1 cellular context compared by ENCODE assay signal in the genomic region with DNA sequence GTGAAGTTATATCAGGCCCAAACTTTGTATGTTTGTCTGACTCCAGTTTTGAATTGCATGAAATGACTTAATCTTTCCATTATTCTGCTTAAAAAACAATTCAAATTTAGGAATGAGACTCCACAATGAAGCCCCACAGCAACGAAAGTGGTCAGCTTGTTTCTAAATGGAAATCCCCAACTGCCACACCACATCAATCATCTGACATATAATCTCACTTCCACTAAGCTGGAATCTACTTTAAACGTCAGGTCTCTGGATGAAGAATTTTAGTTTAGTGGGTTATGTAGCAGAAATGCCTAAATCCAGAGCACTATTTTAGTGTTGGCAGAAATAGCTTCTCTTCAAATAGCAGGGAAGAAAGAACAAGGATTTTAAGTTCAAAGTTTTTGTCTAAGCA.
TF ChIP-seq lines count a peak whose summit lies in the region.

No MANE protein-coding gene starts in this region.

TF ChIP-seq in GM23338, 12 proteins besides CTCF, POLR2A, EP300 and RAD21 (continued from another document):
- TF ChIP-seq EZH2 (IDR thresholded peaks at IDR 0.05; ENCODE audit: low read depth, unreplicated experiment): no peak
- TF ChIP-seq, protein P1, sequence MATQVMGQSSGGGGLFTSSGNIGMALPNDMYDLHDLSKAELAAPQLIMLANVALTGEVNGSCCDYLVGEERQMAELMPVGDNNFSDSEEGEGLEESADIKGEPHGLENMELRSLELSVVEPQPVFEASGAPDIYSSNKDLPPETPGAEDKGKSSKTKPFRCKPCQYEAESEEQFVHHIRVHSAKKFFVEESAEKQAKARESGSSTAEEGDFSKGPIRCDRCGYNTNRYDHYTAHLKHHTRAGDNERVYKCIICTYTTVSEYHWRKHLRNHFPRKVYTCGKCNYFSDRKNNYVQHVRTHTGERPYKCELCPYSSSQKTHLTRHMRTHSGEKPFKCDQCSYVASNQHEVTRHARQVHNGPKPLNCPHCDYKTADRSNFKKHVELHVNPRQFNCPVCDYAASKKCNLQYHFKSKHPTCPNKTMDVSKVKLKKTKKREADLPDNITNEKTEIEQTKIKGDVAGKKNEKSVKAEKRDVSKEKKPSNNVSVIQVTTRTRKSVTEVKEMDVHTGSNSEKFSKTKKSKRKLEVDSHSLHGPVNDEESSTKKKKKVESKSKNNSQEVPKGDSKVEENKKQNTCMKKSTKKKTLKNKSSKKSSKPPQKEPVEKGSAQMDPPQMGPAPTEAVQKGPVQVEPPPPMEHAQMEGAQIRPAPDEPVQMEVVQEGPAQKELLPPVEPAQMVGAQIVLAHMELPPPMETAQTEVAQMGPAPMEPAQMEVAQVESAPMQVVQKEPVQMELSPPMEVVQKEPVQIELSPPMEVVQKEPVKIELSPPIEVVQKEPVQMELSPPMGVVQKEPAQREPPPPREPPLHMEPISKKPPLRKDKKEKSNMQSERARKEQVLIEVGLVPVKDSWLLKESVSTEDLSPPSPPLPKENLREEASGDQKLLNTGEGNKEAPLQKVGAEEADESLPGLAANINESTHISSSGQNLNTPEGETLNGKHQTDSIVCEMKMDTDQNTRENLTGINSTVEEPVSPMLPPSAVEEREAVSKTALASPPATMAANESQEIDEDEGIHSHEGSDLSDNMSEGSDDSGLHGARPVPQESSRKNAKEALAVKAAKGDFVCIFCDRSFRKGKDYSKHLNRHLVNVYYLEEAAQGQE (IDR thresholded peaks at IDR 0.05; ENCODE audit: unreplicated experiment): no peak
- TF ChIP-seq STAT1 (IDR thresholded peaks at IDR 0.05; ENCODE audit: unreplicated experiment): no peak
- no peak for TF ChIP-seq NANOG (IDR thresholded peaks at IDR 0.05; ENCODE audit: borderline replicate concordance)
- TF ChIP-seq ZNF114 (CRISPR knock-in tag; IDR thresholded peaks at IDR 0.05): no peak
- no peak for TF ChIP-seq ZNF331 (CRISPR knock-in tag; IDR thresholded peaks at IDR 0.05; ENCODE audit: low read depth)
- TF ChIP-seq, protein P2, sequence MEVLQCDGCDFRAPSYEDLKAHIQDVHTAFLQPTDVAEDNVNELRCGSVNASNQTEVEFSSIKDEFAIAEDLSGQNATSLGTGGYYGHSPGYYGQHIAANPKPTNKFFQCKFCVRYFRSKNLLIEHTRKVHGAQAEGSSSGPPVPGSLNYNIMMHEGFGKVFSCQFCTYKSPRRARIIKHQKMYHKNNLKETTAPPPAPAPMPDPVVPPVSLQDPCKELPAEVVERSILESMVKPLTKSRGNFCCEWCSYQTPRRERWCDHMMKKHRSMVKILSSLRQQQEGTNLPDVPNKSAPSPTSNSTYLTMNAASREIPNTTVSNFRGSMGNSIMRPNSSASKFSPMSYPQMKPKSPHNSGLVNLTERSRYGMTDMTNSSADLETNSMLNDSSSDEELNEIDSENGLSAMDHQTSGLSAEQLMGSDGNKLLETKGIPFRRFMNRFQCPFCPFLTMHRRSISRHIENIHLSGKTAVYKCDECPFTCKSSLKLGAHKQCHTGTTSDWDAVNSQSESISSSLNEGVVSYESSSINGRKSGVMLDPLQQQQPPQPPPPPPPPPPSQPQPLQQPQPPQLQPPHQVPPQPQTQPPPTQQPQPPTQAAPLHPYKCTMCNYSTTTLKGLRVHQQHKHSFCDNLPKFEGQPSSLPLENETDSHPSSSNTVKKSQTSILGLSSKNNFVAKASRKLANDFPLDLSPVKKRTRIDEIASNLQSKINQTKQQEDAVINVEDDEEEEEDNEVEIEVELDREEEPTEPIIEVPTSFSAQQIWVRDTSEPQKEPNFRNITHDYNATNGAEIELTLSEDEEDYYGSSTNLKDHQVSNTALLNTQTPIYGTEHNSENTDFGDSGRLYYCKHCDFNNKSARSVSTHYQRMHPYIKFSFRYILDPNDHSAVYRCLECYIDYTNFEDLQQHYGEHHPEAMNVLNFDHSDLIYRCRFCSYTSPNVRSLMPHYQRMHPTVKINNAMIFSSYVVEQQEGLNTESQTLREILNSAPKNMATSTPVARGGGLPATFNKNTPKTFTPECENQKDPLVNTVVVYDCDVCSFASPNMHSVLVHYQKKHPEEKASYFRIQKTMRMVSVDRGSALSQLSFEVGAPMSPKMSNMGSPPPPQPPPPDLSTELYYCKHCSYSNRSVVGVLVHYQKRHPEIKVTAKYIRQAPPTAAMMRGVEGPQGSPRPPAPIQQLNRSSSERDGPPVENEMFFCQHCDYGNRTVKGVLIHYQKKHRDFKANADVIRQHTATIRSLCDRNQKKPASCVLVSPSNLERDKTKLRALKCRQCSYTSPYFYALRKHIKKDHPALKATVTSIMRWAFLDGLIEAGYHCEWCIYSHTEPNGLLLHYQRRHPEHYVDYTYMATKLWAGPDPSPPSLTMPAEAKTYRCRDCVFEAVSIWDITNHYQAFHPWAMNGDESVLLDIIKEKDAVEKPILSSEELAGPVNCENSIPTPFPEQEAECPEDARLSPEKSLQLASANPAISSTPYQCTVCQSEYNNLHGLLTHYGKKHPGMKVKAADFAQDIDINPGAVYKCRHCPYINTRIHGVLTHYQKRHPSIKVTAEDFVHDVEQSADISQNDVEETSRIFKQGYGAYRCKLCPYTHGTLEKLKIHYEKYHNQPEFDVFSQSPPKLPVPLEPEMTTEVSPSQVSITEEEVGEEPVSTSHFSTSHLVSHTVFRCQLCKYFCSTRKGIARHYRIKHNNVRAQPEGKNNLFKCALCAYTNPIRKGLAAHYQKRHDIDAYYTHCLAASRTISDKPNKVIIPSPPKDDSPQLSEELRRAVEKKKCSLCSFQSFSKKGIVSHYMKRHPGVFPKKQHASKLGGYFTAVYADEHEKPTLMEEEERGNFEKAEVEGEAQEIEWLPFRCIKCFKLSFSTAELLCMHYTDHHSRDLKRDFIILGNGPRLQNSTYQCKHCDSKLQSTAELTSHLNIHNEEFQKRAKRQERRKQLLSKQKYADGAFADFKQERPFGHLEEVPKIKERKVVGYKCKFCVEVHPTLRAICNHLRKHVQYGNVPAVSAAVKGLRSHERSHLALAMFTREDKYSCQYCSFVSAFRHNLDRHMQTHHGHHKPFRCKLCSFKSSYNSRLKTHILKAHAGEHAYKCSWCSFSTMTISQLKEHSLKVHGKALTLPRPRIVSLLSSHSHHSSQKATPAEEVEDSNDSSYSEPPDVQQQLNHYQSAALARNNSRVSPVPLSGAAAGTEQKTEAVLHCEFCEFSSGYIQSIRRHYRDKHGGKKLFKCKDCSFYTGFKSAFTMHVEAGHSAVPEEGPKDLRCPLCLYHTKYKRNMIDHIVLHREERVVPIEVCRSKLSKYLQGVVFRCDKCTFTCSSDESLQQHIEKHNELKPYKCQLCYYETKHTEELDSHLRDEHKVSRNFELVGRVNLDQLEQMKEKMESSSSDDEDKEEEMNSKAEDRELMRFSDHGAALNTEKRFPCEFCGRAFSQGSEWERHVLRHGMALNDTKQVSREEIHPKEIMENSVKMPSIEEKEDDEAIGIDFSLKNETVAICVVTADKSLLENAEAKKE (CRISPR knock-in tag; IDR thresholded peaks at IDR 0.05): no peak
- TF ChIP-seq POLR2AphosphoS5 (IDR thresholded peaks at IDR 0.05; ENCODE audit: low read depth): no peak
- TF ChIP-seq JUNB (IDR thresholded peaks at IDR 0.05; ENCODE audit: unreplicated experiment): no peak
- no peak for TF ChIP-seq EZH2phosphoT487 (IDR thresholded peaks at IDR 0.05; ENCODE audit: unreplicated experiment)
